ENCODE assay signal across 16 cellular contexts in genomic region chr1:226685196-226685820, GRCh38. TPM values are rescaled to one million over a fixed set of nuclear protein-coding genes. Genes with fewer than 3 reads are reported as not detected.
DNase-seq lines count a peak whose midpoint lies in the region; ATAC-seq lines count a peak whose summit lies in the region.
"Had no signal": no experiment of that assay in that cellular context is flagged by ENCODE, and none has a peak within 500 bp of the region (broad histone marks: within the 10 kb centered on the region; RNA-seq: fewer than 3 reads in every experiment).

No MANE protein-coding gene starts in this region.

- H3K14ac ChIP-seq in trophoblast cell (ENCODE audit: low read length): no peak overlapping the region

- no CpG with 5 or more reads among the region's 11 CpGs for WGBS in trophoblast cell (ENCODE audit: extremely low coverage, insufficient coverage, insufficient read length)

- no peak overlapping the region for H3K27ac ChIP-seq in trophoblast cell (ENCODE audit: low read depth, low read length)
- H3K27ac ChIP-seq: epithelial cell of prostate had no signal

- intact Hi-C loops in activated CD4-positive, alpha-beta memory T cell treated with anti-CD3 and anti-CD28 coated beads for 36 hours (cut with micrococcal nuclease): no loop called here
- intact Hi-C loops in activated T-helper 1 cell treated with anti-CD3 and anti-CD28 coated beads, Interleukin-12 subunit alpha, Interleukin-12 subunit beta, Interleukin-2, Interleukin-4 antibody, amounts not matched to agents 30 ng/mL and 10 ng/mL and 1 ng/mL, durations not matched to agents 14 hours and 24 hours and 36 hours (cut with micrococcal nuclease): no loop called here

- H3K4me3 Mint-ChIP-seq in activated CD4-positive, alpha-beta memory T cell treated with anti-CD3 and anti-CD28 coated beads for 36 hours: no peak overlapping the region
- H3K4me3 Mint-ChIP-seq in activated CD4-positive, alpha-beta memory T cell treated with anti-CD3 and anti-CD28 coated beads, Interleukin-2, amount 10 ng/mL, durations not matched to agents 7 days and 5 days: no peak overlapping the region
- no peak overlapping the region for H3K4me3 Mint-ChIP-seq in activated T-helper 1 cell treated with anti-CD3 and anti-CD28 coated beads, Interleukin-12 subunit alpha, Interleukin-12 subunit beta, Interleukin-2, Interleukin-4 antibody, amounts not matched to agents 30 ng/mL and 10 ng/mL and 1 ng/mL, durations not matched to agents 14 hours and 24 hours and 36 hours
- peak overlapping the region; percentile 26 to 33 for H3K4me3 Mint-ChIP-seq in stimulated activated naive B cell treated with anti-CD40 and anti-IgM and Interleukin-4, amounts not matched to agents 10 μg/mL and 1 μg/mL and 100 μg/mL, for 72 hours
- H3K4me3 Mint-ChIP-seq: type B pancreatic cell had no signal

- H3K4me1 ChIP-seq in trophoblast cell (ENCODE audit: control insufficient read depth in 1 of 2, insufficient read depth in 2 of 2, low read length in 2 of 2): peaks cover 0 to 3% of the 10 kb centered on the region in 2 experiments

- no peak for ATAC-seq in stimulated activated naive B cell treated with anti-CD40 and anti-IgM and Interleukin-4, amounts not matched to agents 10 μg/mL and 1 μg/mL and 100 μg/mL, for 72 hours (replicated peaks)
- ATAC-seq: mucosa of descending colon had no signal

- DNase-seq in activated CD4-positive, alpha-beta memory T cell treated with anti-CD3 and anti-CD28 coated beads for 36 hours: no peak
- DNase-seq in activated CD4-positive, alpha-beta memory T cell treated with anti-CD3 and anti-CD28 coated beads, Interleukin-2, amount 10 ng/mL, durations not matched to agents 7 days and 5 days: no peak
- DNase-seq in activated T-helper 1 cell treated with anti-CD3 and anti-CD28 coated beads, Interleukin-12 subunit alpha, Interleukin-12 subunit beta, Interleukin-2, Interleukin-4 antibody, amounts not matched to agents 30 ng/mL and 10 ng/mL and 1 ng/mL, durations not matched to agents 14 hours and 24 hours and 36 hours (ENCODE audit: low spot score): no peak
- DNase-seq in islet precursor cell (peak; percentile 45), SIG-M5 treated with dmso at 0.1 percent for 504 hours (lab: John Stamatoyannopoulos, UW; ENCODE audit: unreplicated experiment) (no peak), trophoblast cell (no peak), NCI-H187 (lab: John Stamatoyannopoulos, UW) (no peak)
- DNase-seq in stimulated activated naive B cell treated with anti-CD40 and anti-IgM and Interleukin-4, amounts not matched to agents 10 μg/mL and 1 μg/mL and 100 μg/mL, for 72 hours: no peak
- DNase-seq: activated gamma-delta T cell, cerebellar nuclear complex, COR-L47, GF-D8, kidney, mucosa of descending colon had no signal

- no peak overlapping the region for H2BK120ac ChIP-seq in trophoblast cell (ENCODE audit: insufficient read depth, low read length, poor library complexity)

- no peak overlapping the region for H3K4me2 ChIP-seq in trophoblast cell (ENCODE audit: low read length)

- H3K36me3 ChIP-seq in trophoblast cell (ENCODE audit: control insufficient read depth in 1 of 2, insufficient read depth in 2 of 2, low read length in 2 of 2): no peaks in the 10 kb centered on the region

- POLR2A ChIA-PET in activated CD4-positive, alpha-beta memory T cell treated with anti-CD3 and anti-CD28 coated beads for 36 hours (lab: Charles Lee): interaction anchor here (0.9 to 1.2 kb wide), 2 partner anchors 18 to 23 kb away, joined by 4 read pairs; no protein-coding TSS in a partner anchor
- POLR2A ChIA-PET in activated CD4-positive, alpha-beta memory T cell treated with anti-CD3 and anti-CD28 coated beads, Interleukin-2, amount 10 ng/mL, durations not matched to agents 7 days and 5 days (lab: Charles Lee): interaction anchor here (0.8 to 0.9 kb wide), 2 partner anchors 31 to 138 kb away, joined by 3 read pairs; no protein-coding TSS in a partner anchor

- H4K8ac ChIP-seq in trophoblast cell (ENCODE audit: low read depth, low read length): no peak overlapping the region

- no peak overlapping the region for H4K12ac ChIP-seq in trophoblast cell (ENCODE audit: low read depth, low read length)

- no peaks in the 10 kb centered on the region for H3K9me3 Mint-ChIP-seq in activated CD4-positive, alpha-beta memory T cell treated with anti-CD3 and anti-CD28 coated beads for 36 hours
- H3K9me3 Mint-ChIP-seq in activated CD4-positive, alpha-beta memory T cell treated with anti-CD3 and anti-CD28 coated beads, Interleukin-2, amount 10 ng/mL, durations not matched to agents 7 days and 5 days: no peaks in the 10 kb centered on the region
- H3K9me3 Mint-ChIP-seq in activated T-helper 1 cell treated with anti-CD3 and anti-CD28 coated beads, Interleukin-12 subunit alpha, Interleukin-12 subunit beta, Interleukin-2, Interleukin-4 antibody, amounts not matched to agents 30 ng/mL and 10 ng/mL and 1 ng/mL, durations not matched to agents 14 hours and 24 hours and 36 hours: no peaks in the 10 kb centered on the region
- H3K9me3 Mint-ChIP-seq in stimulated activated naive B cell treated with anti-CD40 and anti-IgM and Interleukin-4, amounts not matched to agents 10 μg/mL and 1 μg/mL and 100 μg/mL, for 72 hours: no peaks in the 10 kb centered on the region
- H3K9me3 Mint-ChIP-seq: type B pancreatic cell had no signal

- peak overlapping the region; percentile 85 for H3K27ac Mint-ChIP-seq in activated CD4-positive, alpha-beta memory T cell treated with anti-CD3 and anti-CD28 coated beads for 36 hours
- H3K27ac Mint-ChIP-seq in activated CD4-positive, alpha-beta memory T cell treated with anti-CD3 and anti-CD28 coated beads, Interleukin-2, amount 10 ng/mL, durations not matched to agents 7 days and 5 days: no peak overlapping the region
- H3K27ac Mint-ChIP-seq in activated T-helper 1 cell treated with anti-CD3 and anti-CD28 coated beads, Interleukin-12 subunit alpha, Interleukin-12 subunit beta, Interleukin-2, Interleukin-4 antibody, amounts not matched to agents 30 ng/mL and 10 ng/mL and 1 ng/mL, durations not matched to agents 14 hours and 24 hours and 36 hours: peak overlapping the region; percentile 32
- H3K27ac Mint-ChIP-seq in stimulated activated naive B cell treated with anti-CD40 and anti-IgM and Interleukin-4, amounts not matched to agents 10 μg/mL and 1 μg/mL and 100 μg/mL, for 72 hours: peak overlapping the region; percentile 85
- H3K27ac Mint-ChIP-seq: type B pancreatic cell had no signal

- CTCF ChIA-PET in activated CD4-positive, alpha-beta memory T cell treated with anti-CD3 and anti-CD28 coated beads for 36 hours (lab: Charles Lee): interaction anchor here (0.6 to 4.9 kb wide), 5 partner anchors 14 to 75 kb away, joined by 3 to 120 read pairs (median 3); no protein-coding TSS in a partner anchor
- CTCF ChIA-PET in activated CD4-positive, alpha-beta memory T cell treated with anti-CD3 and anti-CD28 coated beads, Interleukin-2, amount 10 ng/mL, durations not matched to agents 7 days and 5 days (lab: Charles Lee): interaction anchor here (1.0 to 1.1 kb wide), 3 partner anchors 14 to 143 kb away, joined by 3 read pairs; no protein-coding TSS in a partner anchor

- peaks cover 2% of the 10 kb centered on the region for H3K9me3 ChIP-seq in trophoblast cell (ENCODE audit: insufficient read depth, low read depth, low read length)
- H3K9me3 ChIP-seq: mucosa of descending colon had no signal

- H2BK5ac ChIP-seq in trophoblast cell (ENCODE audit: low read depth, low read length, poor library complexity): no peak overlapping the region

- no peak overlapping the region for H3K4ac ChIP-seq in trophoblast cell (ENCODE audit: low read depth, low read length)

- H3K36me3 Mint-ChIP-seq in activated CD4-positive, alpha-beta memory T cell treated with anti-CD3 and anti-CD28 coated beads for 36 hours: peaks cover 11% of the 10 kb centered on the region
- H3K36me3 Mint-ChIP-seq in activated CD4-positive, alpha-beta memory T cell treated with anti-CD3 and anti-CD28 coated beads, Interleukin-2, amount 10 ng/mL, durations not matched to agents 7 days and 5 days (ENCODE audit: low read depth): peaks cover 38% of the 10 kb centered on the region
- peaks cover 46% of the 10 kb centered on the region for H3K36me3 Mint-ChIP-seq in activated T-helper 1 cell treated with anti-CD3 and anti-CD28 coated beads, Interleukin-12 subunit alpha, Interleukin-12 subunit beta, Interleukin-2, Interleukin-4 antibody, amounts not matched to agents 30 ng/mL and 10 ng/mL and 1 ng/mL, durations not matched to agents 14 hours and 24 hours and 36 hours (ENCODE audit: low read depth)
- H3K36me3 Mint-ChIP-seq in stimulated activated naive B cell treated with anti-CD40 and anti-IgM and Interleukin-4, amounts not matched to agents 10 μg/mL and 1 μg/mL and 100 μg/mL, for 72 hours: peaks cover 44 to 72% of the 10 kb centered on the region in 2 donors

- H2BK12ac ChIP-seq in trophoblast cell (ENCODE audit: low read length): no peak overlapping the region

- H2AFZ ChIP-seq in trophoblast cell (ENCODE audit: insufficient read depth, low read length, poor library complexity): no peak overlapping the region

- no peaks in the 10 kb centered on the region for H3K27me3 Mint-ChIP-seq in activated CD4-positive, alpha-beta memory T cell treated with anti-CD3 and anti-CD28 coated beads for 36 hours
- no peaks in the 10 kb centered on the region for H3K27me3 Mint-ChIP-seq in activated CD4-positive, alpha-beta memory T cell treated with anti-CD3 and anti-CD28 coated beads, Interleukin-2, amount 10 ng/mL, durations not matched to agents 7 days and 5 days
- H3K27me3 Mint-ChIP-seq in activated T-helper 1 cell treated with anti-CD3 and anti-CD28 coated beads, Interleukin-12 subunit alpha, Interleukin-12 subunit beta, Interleukin-2, Interleukin-4 antibody, amounts not matched to agents 30 ng/mL and 10 ng/mL and 1 ng/mL, durations not matched to agents 14 hours and 24 hours and 36 hours (ENCODE audit: insufficient read depth): no peaks in the 10 kb centered on the region
- no peaks in the 10 kb centered on the region for H3K27me3 Mint-ChIP-seq in stimulated activated naive B cell treated with anti-CD40 and anti-IgM and Interleukin-4, amounts not matched to agents 10 μg/mL and 1 μg/mL and 100 μg/mL, for 72 hours
- H3K27me3 Mint-ChIP-seq: type B pancreatic cell had no signal

- H3K18ac ChIP-seq in trophoblast cell (ENCODE audit: low read length): no peak overlapping the region

- no peak overlapping the region for H3K9ac ChIP-seq in trophoblast cell (ENCODE audit: low read length)

- no peak overlapping the region for H3K4me3 ChIP-seq in trophoblast cell (ENCODE audit: low read depth, low read length)
- H3K4me3 ChIP-seq: mucosa of descending colon had no signal

- H2AK5ac ChIP-seq in trophoblast cell (ENCODE audit: low read length): no peak overlapping the region

- H3K23ac ChIP-seq in trophoblast cell (ENCODE audit: low read length): no peak overlapping the region

- H3K79me2 ChIP-seq in trophoblast cell (ENCODE audit: control insufficient read depth, insufficient read depth, low read length, poor library complexity): no peaks in the 10 kb centered on the region

- H4K91ac ChIP-seq in trophoblast cell (ENCODE audit: low read depth, low read length): no peak overlapping the region

- peaks cover 97% of the 10 kb centered on the region for H3K4me1 Mint-ChIP-seq in activated CD4-positive, alpha-beta memory T cell treated with anti-CD3 and anti-CD28 coated beads for 36 hours (ENCODE audit: low read depth)
- H3K4me1 Mint-ChIP-seq in activated CD4-positive, alpha-beta memory T cell treated with anti-CD3 and anti-CD28 coated beads, Interleukin-2, amount 10 ng/mL, durations not matched to agents 7 days and 5 days: peaks cover 75% of the 10 kb centered on the region
- peaks cover 94% of the 10 kb centered on the region for H3K4me1 Mint-ChIP-seq in activated T-helper 1 cell treated with anti-CD3 and anti-CD28 coated beads, Interleukin-12 subunit alpha, Interleukin-12 subunit beta, Interleukin-2, Interleukin-4 antibody, amounts not matched to agents 30 ng/mL and 10 ng/mL and 1 ng/mL, durations not matched to agents 14 hours and 24 hours and 36 hours (ENCODE audit: low read depth)
- peaks cover 85 to 100% of the 10 kb centered on the region in 2 donors for H3K4me1 Mint-ChIP-seq in stimulated activated naive B cell treated with anti-CD40 and anti-IgM and Interleukin-4, amounts not matched to agents 10 μg/mL and 1 μg/mL and 100 μg/mL, for 72 hours

- no peaks in the 10 kb centered on the region for H3K79me1 ChIP-seq in trophoblast cell (ENCODE audit: low read length)

- H3K27me3 ChIP-seq in trophoblast cell (ENCODE audit: insufficient read depth, low read length): no peaks in the 10 kb centered on the region

RNA-seq across cellular contexts. Expression of gene ITPKB, which starts 53.8 kb away (rescaled TPM):
- total RNA-seq in activated CD4-positive, alpha-beta memory T cell treated with anti-CD3 and anti-CD28 coated beads for 36 hours: 10 to 100 TPM; 37.5 to 38.5 TPM
- 10 to 100 TPM; 43.6 to 44.4 TPM for total RNA-seq in activated CD4-positive, alpha-beta memory T cell treated with anti-CD3 and anti-CD28 coated beads, Interleukin-2, amount 10 ng/mL, durations not matched to agents 7 days and 5 days
- total RNA-seq in activated T-helper 1 cell treated with anti-CD3 and anti-CD28 coated beads, Interleukin-12 subunit alpha, Interleukin-12 subunit beta, Interleukin-2, Interleukin-4 antibody, amounts not matched to agents 30 ng/mL and 10 ng/mL and 1 ng/mL, durations not matched to agents 14 hours and 24 hours and 36 hours: 38.3 and 38.5 TPM in 2 replicates
- polyA plus RNA-seq in trophoblast cell (2013): 5.0 and 5.7 TPM in 2 replicates

Comparison
In these comparisons a context has a peak if more than half of its experiments do, and no peak if none do; other contexts are left out.
1. H3K4me3 Mint-ChIP-seq: peak in stimulated activated naive B cell treated with anti-CD40 and anti-IgM and Interleukin-4, amounts not matched to agents 10 μg/mL and 1 μg/mL and 100 μg/mL, for 72 hours (2 of 2); none in activated CD4-positive, alpha-beta memory T cell treated with anti-CD3 and anti-CD28 coated beads for 36 hours (single experiment), activated CD4-positive, alpha-beta memory T cell treated with anti-CD3 and anti-CD28 coated beads, Interleukin-2, amount 10 ng/mL, durations not matched to agents 7 days and 5 days (single experiment) and activated T-helper 1 cell treated with anti-CD3 and anti-CD28 coated beads, Interleukin-12 subunit alpha, Interleukin-12 subunit beta, Interleukin-2, Interleukin-4 antibody, amounts not matched to agents 30 ng/mL and 10 ng/mL and 1 ng/mL, durations not matched to agents 14 hours and 24 hours and 36 hours (single experiment).